In the genomic region with DNA sequence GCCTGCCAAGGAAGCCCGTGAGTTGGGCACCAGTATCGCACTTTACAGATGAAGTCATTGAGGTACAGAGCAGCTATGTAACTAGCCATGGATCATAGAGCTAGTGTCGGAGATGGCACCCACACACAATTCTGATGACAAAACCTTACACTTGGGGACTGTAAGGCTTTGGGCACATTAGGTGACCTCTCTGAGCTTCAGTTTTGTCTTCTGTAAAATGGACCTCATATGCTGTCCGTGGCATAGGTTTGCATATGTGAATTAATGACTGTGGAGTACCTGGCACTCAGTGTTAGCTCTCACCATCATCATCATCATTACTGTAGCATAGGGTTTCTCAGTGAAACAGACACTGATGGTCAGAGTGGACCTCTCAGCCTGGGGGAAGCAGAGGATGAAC, we compare ENCODE assay signal across 19 cellular contexts. TPM values are rescaled to one million over a fixed set of nuclear protein-coding genes. Genes with fewer than 3 reads are reported as not detected.
DNase-seq lines count a peak whose midpoint lies in the region; ATAC-seq and TF ChIP-seq lines count a peak whose summit lies in the region.
"Had no signal": no experiment of that assay in that cellular context is flagged by ENCODE, and none has a peak within 500 bp of the region (broad histone marks: within the 10 kb centered on the region; RNA-seq: fewer than 3 reads in every experiment).

No MANE protein-coding gene starts in this region.

- peaks cover 13% of the 10 kb centered on the region for H3K4me1 ChIP-seq in right cardiac atrium (ENCODE audit: control insufficient read depth, insufficient read depth, low read length)
- H3K4me1 ChIP-seq in neutrophil (ENCODE audit: control insufficient read depth in 1 of 2, insufficient read depth in 1 of 2, low read depth in 1 of 2, low read length in 1 of 2): peaks cover 75 to 83% of the 10 kb centered on the region in 2 experiments
- peaks cover 72% of the 10 kb centered on the region for H3K4me1 ChIP-seq in suprapubic skin

- WGBS in right cardiac atrium: 87% methylated on average over 4 of the region's 4 CpGs
- WGBS in suprapubic skin: no CpG with 5 or more reads among the region's 4 CpGs

- H3K27me3 ChIP-seq in right cardiac atrium (ENCODE audit: control insufficient read depth, insufficient read depth): no peaks in the 10 kb centered on the region
- no peaks in the 10 kb centered on the region for H3K27me3 ChIP-seq in neutrophil
- H3K27me3 ChIP-seq in suprapubic skin: no peaks in the 10 kb centered on the region
- H3K27me3 ChIP-seq: upper lobe of right lung had no signal

- TF ChIP-seq POLR2A in suprapubic skin (IDR thresholded peaks at IDR 0.05): no peak

- H3K9me3 ChIP-seq in right cardiac atrium (ENCODE audit: control insufficient read depth, low read length): no peaks in the 10 kb centered on the region
- no peaks in the 10 kb centered on the region for H3K9me3 ChIP-seq in neutrophil
- H3K9me3 ChIP-seq in suprapubic skin: no peaks in the 10 kb centered on the region
- H3K9me3 ChIP-seq: mucosa of descending colon, upper lobe of right lung had no signal

- no peaks in the 10 kb centered on the region for H3K36me3 ChIP-seq in neutrophil
- H3K36me3 ChIP-seq in suprapubic skin: no peaks in the 10 kb centered on the region
- H3K36me3 ChIP-seq: upper lobe of right lung had no signal

- ATAC-seq in right cardiac atrium (no peak), Right ventricle myocardium inferior (no peak), HG03354 (IDR thresholded peaks at IDR 0.05; ENCODE audit: poor library complexity, severe bottlenecking, unreplicated experiment) (no peak), HG02852 (IDR thresholded peaks at IDR 0.05; ENCODE audit: unreplicated experiment) (no peak)

- H3K27ac ChIP-seq in right cardiac atrium (ENCODE audit: low read length) (peak overlapping the region; percentile 44), epithelial cell of prostate (peak overlapping the region; percentile 95), neutrophil (peak overlapping the region; percentile 84), suprapubic skin (no peak overlapping the region)
- H3K27ac ChIP-seq: C4-2B had no signal

- no peak for DNase-seq in right cardiac atrium
- no peak for DNase-seq in Right ventricle myocardium inferior (ENCODE audit: missing footprints)
- DNase-seq in epithelial cell of prostate (ENCODE audit: low read depth, low spot score): no peak
- DNase-seq in suprapubic skin (ENCODE audit: low spot score in 2 of 2): no peak
- no peak for DNase-seq in GM20000 (ENCODE audit: low spot score)
- DNase-seq: activated CD4-positive, alpha-beta T cell treated with anti-CD3 and anti-CD28 coated beads, Interleukin-2, amount 10 ng/mL, durations not matched to agents 7 days and 5 days; DMS79; NCI-H1048; NCI-H2029 treated with DMSO at 0.1 percent for 48 hours; NCI-H524 treated with DMSO at 0.1 percent for 48 hours; stimulated activated naive CD4-positive, alpha-beta T cell; T-helper 1 cell had no signal

- no peak for TF ChIP-seq CTCF in neutrophil (IDR thresholded peaks at IDR 0.05)
- TF ChIP-seq CTCF in suprapubic skin (IDR thresholded peaks at IDR 0.05): no peak
- no peak for TF ChIP-seq CTCF in GM20000 (IDR thresholded peaks at IDR 0.05; ENCODE audit: extremely low read depth, missing control alignments)

- intact Hi-C loops in right cardiac atrium (cut with DNase I): no loop called here
- intact Hi-C loops in Right ventricle myocardium inferior (cut with DNase I): loop anchor here (10.0 kb wide), 1 partner anchor 120 kb away; no protein-coding TSS in a partner anchor

- H3K4me3 ChIP-seq in right cardiac atrium (ENCODE audit: low read length) (no peak overlapping the region), neutrophil (ENCODE audit: low read depth in 1 of 2, low read length in 1 of 2) (peak overlapping the region; percentile 27 to 33), suprapubic skin (no peak overlapping the region)
- H3K4me3 ChIP-seq: coronary artery, mucosa of descending colon, upper lobe of right lung had no signal

- TF ChIP-seq EP300 in suprapubic skin (IDR thresholded peaks at IDR 0.05): no peak

RNA-seq across cellular contexts. Expression of gene CMIP, which starts 50.3 kb away (rescaled TPM):
- total RNA-seq in right cardiac atrium (10 to 100 TPM; 15.8 to 29.0 (median 21.3) TPM), Right ventricle myocardium inferior (10.5 TPM), suprapubic skin (10 to 100 TPM; 63.9 to 89.9 (median 70.0) TPM)
- polyA plus RNA-seq in right cardiac atrium: 9.0 TPM

Comparison
In these comparisons a context has a peak if more than half of its experiments do, and no peak if none do; other contexts are left out.
1. H3K4me3 ChIP-seq: peak in neutrophil (2 of 2); none in right cardiac atrium (single experiment) and suprapubic skin (single experiment).